Comparison of ENCODE assay signal across 8 cellular contexts in genomic region chr1:46446646-46447498, GRCh38. TPM values are rescaled to one million over a fixed set of nuclear protein-coding genes. Genes with fewer than 3 reads are reported as not detected.
A peak's percentile ranks its signal among the peaks of the same experiment; 100 is the strongest.
DNase-seq lines count a peak whose midpoint lies in the region; ATAC-seq, FAIRE-seq and TF ChIP-seq lines count a peak whose summit lies in the region.

No MANE protein-coding gene starts in this region.

- POLR2A ChIA-PET in A673 (lab: Charles Lee; ENCODE audit: low non-redundant PET), result no interaction called here

- peaks cover 42% of the 10 kb centered on the region for H3K27me3 ChIP-seq in A673 (replicated peaks; ENCODE audit: insufficient read depth, low read depth, low read length, poor library complexity)

- FAIRE-seq in GM19239 (lab: Jason Lieb, UNC), result peak; percentile 56

- no peak for ATAC-seq in GM19395 (IDR thresholded peaks at IDR 0.05; ENCODE audit: unreplicated experiment)

- TF ChIP-seq CTCF in A673 (conservative IDR thresholded peaks at IDR 0.05; ENCODE audit: low read depth, low read length) (peak; percentile 98), cardiac fibroblast (IDR thresholded peaks at IDR 0.05; ENCODE audit: low read depth, low read length) (peak; percentile 96)

- no peak overlapping the region for H3K27ac ChIP-seq in A673 (ENCODE audit: low read depth, low read length, poor library complexity, severe bottlenecking)

- H3K4me1 ChIP-seq in A673 (ENCODE audit: insufficient read depth, low read length, poor library complexity, severe bottlenecking), result no peaks in the 10 kb centered on the region

- no peaks in the 10 kb centered on the region for H3K36me3 ChIP-seq in A673 (ENCODE audit: insufficient read depth, low read length, poor library complexity, severe bottlenecking)

- H3K4me3 ChIP-seq in A673 (ENCODE audit: low read depth, low read length, poor library complexity, severe bottlenecking) (no peak overlapping the region), cardiac fibroblast (replicated peaks in 1 of 2; ENCODE audit: low read depth in 2 of 2, low read length in 2 of 2) (no peak overlapping the region)

- H3K9me3 ChIP-seq in A673 (ENCODE audit: low read depth, low read length, poor library complexity, severe bottlenecking), result no peaks in the 10 kb centered on the region

- DNase-seq in A673 (ENCODE audit: low spot score) (peak; percentile 85), GM19239 (ENCODE audit: insufficient read length, low spot score) (peak; percentile 76), NCI-H2171 (lab: John Stamatoyannopoulos, UW) (peak; percentile 55), cardiac fibroblast (ENCODE audit: low read depth in 2 of 2) (peak; percentile 76 to 78), islet precursor cell (peak; percentile 94)
- DNase-seq in activated CD4-positive, CD25-positive, alpha-beta regulatory T cell treated with anti-CD3 and anti-CD28 coated beads, Interleukin-2, amount 50 U/mL, for 16 hours (ENCODE audit: low read depth, low spot score), result peak; percentile 38
- DNase-seq in stimulated activated CD4-positive, alpha-beta T cell treated with anti-CD3 and anti-CD28 coated beads, Interleukin-1b, Interleukin-23, amount 100 ng/mL, for 24 hours (ENCODE audit: low read depth in 4 of 4, low spot score in 1 of 4), result peak; percentile 62 to 73 (median 67)

- intact Hi-C loops in A673 (cut with micrococcal nuclease; ENCODE audit: unreplicated experiment), result loop anchor here (1.0 to 5.0 kb wide), 3 partner anchors 81 to 278 kb away; no protein-coding TSS in a partner anchor

- CTCF ChIA-PET in A673 (lab: Charles Lee), result interaction anchor here (0.5 to 5.1 kb wide), 10 partner anchors 14 to 278 kb away, joined by 3 to 38 read pairs (median 4); no protein-coding TSS in a partner anchor

- BruUV-seq in A673 (replicated peaks; lab: Mats Ljungman, UMichigan), result no TSS peak

RNA-seq across cellular contexts. Expression of gene DMBX1, which starts 42.8 kb away (rescaled TPM):
- total RNA-seq in A673 (2021), result 0.69 and 1.4 TPM in 2 replicates

RNA-seq across cellular contexts. Expression of gene FAAH, which starts 52.8 kb away (rescaled TPM):
- 3.2 and 3.4 TPM in 2 replicates for total RNA-seq in A673 (2021)

Comparison
In these comparisons a context has a peak if more than half of its experiments do, and no peak if none do; other contexts are left out.
1. DNase-seq: peak in every context shown above with its lines; median percentile 94 in islet precursor cell; 85 in A673; 77 in cardiac fibroblast; 76 in GM19239; 67 in stimulated activated CD4-positive, alpha-beta T cell treated with anti-CD3 and anti-CD28 coated beads, Interleukin-1b, Interleukin-23, amount 100 ng/mL, for 24 hours; 55 in NCI-H2171; 38 in activated CD4-positive, CD25-positive, alpha-beta regulatory T cell treated with anti-CD3 and anti-CD28 coated beads, Interleukin-2, amount 50 U/mL, for 16 hours.